Comparison of ENCODE assay signal across 9 cellular contexts in genomic region chr14:104681689-104682074, GRCh38. TPM values are rescaled to one million over a fixed set of nuclear protein-coding genes. Genes with fewer than 3 reads are reported as not detected.
DNase-seq lines count a peak whose midpoint lies in the region; ATAC-seq, FAIRE-seq and TF ChIP-seq lines count a peak whose summit lies in the region.
"Had no signal": no experiment of that assay in that cellular context is flagged by ENCODE, and none has a peak within 500 bp of the region (broad histone marks: within the 10 kb centered on the region; RNA-seq: fewer than 3 reads in every experiment).

No MANE protein-coding gene starts in this region.

- H3K27me3 ChIP-seq in GM12878 (replicated peaks in 1 of 2; ENCODE audit: control insufficient read depth in 2 of 2, insufficient read depth in 2 of 2, low read length in 1 of 2) (no peaks in the 10 kb centered on the region), gastrocnemius medialis (no peaks in the 10 kb centered on the region)

- H3K4me1 Mint-ChIP-seq in activated CD8-positive, alpha-beta T cell treated with anti-CD3 and anti-CD28 coated beads for 36 hours (ENCODE audit: low read depth) = peaks cover 36% of the 10 kb centered on the region

- H3K27ac Mint-ChIP-seq in activated CD8-positive, alpha-beta T cell treated with anti-CD3 and anti-CD28 coated beads for 36 hours = no peak overlapping the region

- H3K27ac ChIP-seq in GM12878 (ENCODE audit: control insufficient read depth, insufficient read depth) = no peak overlapping the region
- H3K27ac ChIP-seq in gastrocnemius medialis = peak overlapping the region; percentile 70 to 80 (median 76)
- H3K27ac ChIP-seq: VCaP had no signal

- no peak for TF ChIP-seq RAD21 in GM12878 (IDR thresholded peaks at IDR 0.05; ENCODE audit: insufficient read depth, low read depth, low read length)

- no peak for ATAC-seq in GM12878
- ATAC-seq in gastrocnemius medialis = peak in 1 of 2 donors; percentile 35
- ATAC-seq in HG03139 (IDR thresholded peaks at IDR 0.05; ENCODE audit: unreplicated experiment) = no peak
- no peak for ATAC-seq in activated CD8-positive, alpha-beta T cell treated with anti-CD3 and anti-CD28 coated beads for 36 hours
- ATAC-seq in GM21515 (IDR thresholded peaks at IDR 0.05; ENCODE audit: unreplicated experiment) = no peak

- DNase-seq in HK-2 (ENCODE audit: unreplicated experiment) = peak; percentile 85
- no peak for DNase-seq in GM12878 (ENCODE audit: low read depth, low spot score)
- DNase-seq in iPS DF 4.7 (ENCODE audit: extremely low read depth, low spot score) = peak; percentile 53
- DNase-seq in gastrocnemius medialis = peak; percentile 35 to 69
- no peak for DNase-seq in activated CD8-positive, alpha-beta T cell treated with anti-CD3 and anti-CD28 coated beads for 36 hours
- DNase-seq in NCI-H187 (lab: John Stamatoyannopoulos, UW) = no peak

- no peak overlapping the region; the same call in 1 of the 2 replicates for H2AFZ ChIP-seq in GM12878 (ENCODE audit: control insufficient read depth, low read depth, low read length)

- FAIRE-seq in GM12878 (lab: Jason Lieb, UNC) = no peak

- H3K9me3 ChIP-seq in GM12878 (replicated peaks; ENCODE audit: control insufficient read depth, insufficient read depth, low read length) (no peaks in the 10 kb centered on the region), gastrocnemius medialis (no peaks in the 10 kb centered on the region)

- no peaks in the 10 kb centered on the region for H3K9me3 Mint-ChIP-seq in activated CD8-positive, alpha-beta T cell treated with anti-CD3 and anti-CD28 coated beads for 36 hours

- no TSS peak for BruUV-seq in GM12878 (replicated peaks; lab: Mats Ljungman, UMichigan)

- TF ChIP-seq EP300 in GM12878 (IDR thresholded peaks at IDR 0.05; ENCODE audit: borderline replicate concordance in 1 of 2, control insufficient read depth in 1 of 2, low read depth in 2 of 2, low read length in 2 of 2) = no peak

- no peak for TF ChIP-seq POLR2A in GM12878 (IDR thresholded peaks at IDR 0.05; ENCODE audit: low read depth, low read length)
- no peak for TF ChIP-seq POLR2A in gastrocnemius medialis (IDR thresholded peaks at IDR 0.05)

- H3K27me3 Mint-ChIP-seq in activated CD8-positive, alpha-beta T cell treated with anti-CD3 and anti-CD28 coated beads for 36 hours = no peaks in the 10 kb centered on the region

- SMC1A ChIA-PET in GM12878 (lab: Charles Lee; ENCODE audit: uncharacterized antibody, unreplicated experiment) = interaction anchor here (0.9 to 5.4 kb wide), 5 partner anchors 16 to 40 kb away, joined by 3 to 60 read pairs (median 6); no protein-coding TSS in a partner anchor

- H3K36me3 ChIP-seq in GM12878 (ENCODE audit: control insufficient read depth in 2 of 2, insufficient read depth in 2 of 2, low read length in 1 of 2) (no peaks in the 10 kb centered on the region), gastrocnemius medialis (no peaks in the 10 kb centered on the region)

- TF ChIP-seq CTCF in GM12878 (IDR thresholded peaks at IDR 0.05 in 2 of 3, conservative IDR thresholded peaks at IDR 0.05 in 1 of 3; ENCODE audit: control insufficient read depth in 2 of 3, extremely low read depth in 1 of 3, insufficient read depth in 1 of 3, low read depth in 3 of 3, low read length in 3 of 3) (no peak), gastrocnemius medialis (IDR thresholded peaks at IDR 0.05 in 4 of 5, conservative IDR thresholded peaks at IDR 0.05 in 1 of 5) (no peak)
- TF ChIP-seq CTCF in activated CD8-positive, alpha-beta T cell treated with anti-CD3 and anti-CD28 coated beads for 36 hours (IDR thresholded peaks at IDR 0.05) = no peak

- peaks cover 34% of the 10 kb centered on the region for H3K4me1 ChIP-seq in GM12878 (ENCODE audit: control insufficient read depth, insufficient read depth, low read length)
- peaks cover 31 to 40% of the 10 kb centered on the region in 2 donors for H3K4me1 ChIP-seq in gastrocnemius medialis

- no peak overlapping the region for H3K4me3 Mint-ChIP-seq in activated CD8-positive, alpha-beta T cell treated with anti-CD3 and anti-CD28 coated beads for 36 hours

- no peaks in the 10 kb centered on the region for H3K36me3 Mint-ChIP-seq in activated CD8-positive, alpha-beta T cell treated with anti-CD3 and anti-CD28 coated beads for 36 hours (ENCODE audit: low read depth)

- no peaks in the 10 kb centered on the region for H4K20me1 ChIP-seq in GM12878 (ENCODE audit: control insufficient read depth, insufficient read depth)

- H3K4me3 ChIP-seq in GM12878 (no peak overlapping the region), gastrocnemius medialis (peak overlapping the region in 1 of 4 donors; percentile 37)

- intact Hi-C loops in GM12878 (cut with micrococcal nuclease; ENCODE audit: unreplicated experiment) = no loop called here
- intact Hi-C loops in gastrocnemius medialis (cut with DNase I; ENCODE audit: low total_unique reads) = no loop called here
- intact Hi-C loops in activated CD8-positive, alpha-beta T cell treated with anti-CD3 and anti-CD28 coated beads for 36 hours (cut with micrococcal nuclease) = no loop called here

- RAD21 ChIA-PET in GM12878 (lab: Charles Lee; ENCODE audit: unreplicated experiment) = interaction anchor here (0.6 to 1.8 kb wide), 7 partner anchors 8 to 71 kb away, joined by 3 to 16 read pairs (median 5); partner anchors contain the start of genes INF2 and SIVA1

- no peaks in the 10 kb centered on the region for H3K79me2 ChIP-seq in GM12878 (ENCODE audit: control insufficient read depth, insufficient read depth, low read length)

- in situ Hi-C loops in GM12878 (cut with MboI) (no loop called here), gastrocnemius medialis (cut with MboI; ENCODE audit: low sequenced_read_pairs in 4 of 4) (no loop called here)

- no peak overlapping the region for H3K9ac ChIP-seq in GM12878 (ENCODE audit: control insufficient read depth, insufficient read depth, low read length)

- CTCF ChIA-PET in GM12878 (lab: Yijun Ruan, JAX) = interaction anchor here (0.8 to 8.3 kb wide), 11 partner anchors 9 to 34 kb away, joined by 3 to 72 read pairs (median 6); no protein-coding TSS in a partner anchor
- CTCF ChIA-PET in activated CD8-positive, alpha-beta T cell treated with anti-CD3 and anti-CD28 coated beads for 36 hours (lab: Charles Lee) = interaction anchor here (1.5 kb wide), 1 partner anchor 16 kb away, joined by 5 read pairs; no protein-coding TSS in a partner anchor

- H3K4me2 ChIP-seq in GM12878 (ENCODE audit: control insufficient read depth, insufficient read depth) = peak overlapping the region; percentile 21; the same call in 1 of the 2 replicates

- WGBS in GM12878 (ENCODE audit: insufficient coverage, insufficient replicate concordance, low lambda C conversion rate, missing lambda C conversion rate) = 72% methylated on average over 9 of the region's 11 CpGs

- POLR2A ChIA-PET in GM12878 (lab: Charles Lee) = interaction anchor here (1.3 to 2.2 kb wide), 3 partner anchors 12 to 24 kb away, joined by 6 to 8 read pairs (median 8); no protein-coding TSS in a partner anchor
- POLR2A ChIA-PET in activated CD8-positive, alpha-beta T cell treated with anti-CD3 and anti-CD28 coated beads for 36 hours (lab: Charles Lee) = no interaction called here

RNA-seq across cellular contexts. Expression of gene INF2, which starts 7.7 kb away (rescaled TPM):
- total RNA-seq in GM12878 (2013; cell fraction: nucleolus; rRNA removed) = 37.0 and 50.2 TPM in 2 replicates
- total RNA-seq in GM12878 (2014; rRNA removed) (16.3 and 21.1 TPM in 2 replicates), GM12878 (2014; rRNA removed; fragmentation: Illumina TruSeq; extraction: Trizol) (5.7 and 5.8 TPM in 2 replicates), GM12878 (2021) (42.7 and 43.2 TPM in 2 replicates), gastrocnemius medialis (10 to 100 TPM; 11.6 to 34.6 (median 19.7) TPM)
- polyA plus RNA-seq in GM12878 (2011; ENCODE audit: low read depth) = 3.7 TPM
- polyA plus RNA-seq in GM12878 (2011; rRNA removed) (3.8 and 7.6 TPM in 2 replicates), GM12878 (2014; fragmentation: Illumina TruSeq; extraction: Trizol) (2.7 and 5.3 TPM in 2 replicates), GM12878 (2014; fragmentation: Nextera tagmentation; extraction: Ambion mirVana) (1 to 10 TPM in 1 of 2 experiments, under 1 TPM in 1; 0.72 to 2.1 TPM), GM12878 (2014; rRNA removed) (28.2 and 33.9 TPM in 2 replicates), GM12878 (2016; fragmentation: Nextera tagmentation; extraction: Ambion mirVana) (1 to 10 TPM; 8.9 to 9.1 TPM)
- polyA plus RNA-seq in GM12878 (2011; cell fraction: cytosol; rRNA removed) = 10.7 and 17.5 TPM in 2 replicates
- 60.3 and 71.2 TPM in 2 replicates for polyA plus RNA-seq in GM12878 (2011; cell fraction: nucleus; rRNA removed)
- 14.3 and 21.6 TPM in 2 replicates for polyA plus RNA-seq in GM12878 (2012)
- polyA minus RNA-seq in GM12878 (2011; rRNA and poly(A)+ RNA removed) = 6.9 and 11.0 TPM in 2 replicates
- polyA minus RNA-seq in GM12878 (2011; cell fraction: cytosol; rRNA and poly(A)+ RNA removed) = 4.5 and 10.3 TPM in 2 replicates
- polyA minus RNA-seq in GM12878 (2011; cell fraction: nucleus; rRNA and poly(A)+ RNA removed) = 9.9 and 14.4 TPM in 2 replicates
- 10 to 100 TPM; 61.5 to 65.0 TPM for total RNA-seq in activated CD8-positive, alpha-beta T cell treated with anti-CD3 and anti-CD28 coated beads for 36 hours

RNA-seq across cellular contexts. Expression of gene ADSS1, which starts 42.3 kb away (rescaled TPM):
- total RNA-seq in GM12878 (2013; cell fraction: nucleolus; rRNA removed) = 0.96 TPM in 1 of 2 replicates, not detected in the other
- total RNA-seq in GM12878 (2014; rRNA removed) = not detected in 2 replicates
- not detected in 2 replicates for total RNA-seq in GM12878 (2014; rRNA removed; fragmentation: Illumina TruSeq; extraction: Trizol)
- total RNA-seq in GM12878 (2021) = 0.28 TPM in 1 of 2 replicates, not detected in the other
- not detected for polyA plus RNA-seq in GM12878 (2011; ENCODE audit: low read depth)
- 0.19 and 0.39 TPM in 2 replicates for polyA plus RNA-seq in GM12878 (2011; rRNA removed)
- 0.08 and 0.21 TPM in 2 replicates for polyA plus RNA-seq in GM12878 (2011; cell fraction: cytosol; rRNA removed)
- polyA plus RNA-seq in GM12878 (2011; cell fraction: nucleus; rRNA removed) = 0.87 and 1.3 TPM in 2 replicates
- polyA plus RNA-seq in GM12878 (2012) = 0.22 and 0.65 TPM in 2 replicates
- polyA plus RNA-seq in GM12878 (2014; fragmentation: Illumina TruSeq; extraction: Trizol) = 0.12 TPM in 1 of 2 replicates, not detected in the other
- polyA plus RNA-seq in GM12878 (2014; fragmentation: Nextera tagmentation; extraction: Ambion mirVana) = under 1 TPM in 1 of 2 experiments, not detected in 1; 0.11 TPM
- polyA plus RNA-seq in GM12878 (2014; rRNA removed) = 0.45 TPM in 1 of 2 replicates, not detected in the other
- polyA plus RNA-seq in GM12878 (2016; fragmentation: Nextera tagmentation; extraction: Ambion mirVana) = not detected
- polyA minus RNA-seq in GM12878 (2011; rRNA and poly(A)+ RNA removed) = 0.10 TPM in 1 of 2 replicates, not detected in the other
- not detected in 2 replicates for polyA minus RNA-seq in GM12878 (2011; cell fraction: cytosol; rRNA and poly(A)+ RNA removed)
- 0.38 TPM in 1 of 2 replicates, not detected in the other for polyA minus RNA-seq in GM12878 (2011; cell fraction: nucleus; rRNA and poly(A)+ RNA removed)
- 100 to 1,000 TPM; 165 to 577 (median 232) TPM for total RNA-seq in gastrocnemius medialis
- total RNA-seq in activated CD8-positive, alpha-beta T cell treated with anti-CD3 and anti-CD28 coated beads for 36 hours = 1 to 10 TPM; 2.7 to 3.0 TPM

Comparison
In these comparisons a context has a peak if more than half of its experiments do, and no peak if none do; other contexts are left out.
1. DNase-seq: peak in HK-2 (single experiment), iPS DF 4.7 (single experiment) and gastrocnemius medialis (2 of 2); none in GM12878 (single experiment), activated CD8-positive, alpha-beta T cell treated with anti-CD3 and anti-CD28 coated beads for 36 hours (single experiment) and NCI-H187 (0 of 2).
2. RNA of gene ADSS1, which starts 42.3 kb away (total RNA-seq): 165 to 577 TPM in gastrocnemius medialis; 2.7 to 3.0 TPM in activated CD8-positive, alpha-beta T cell treated with anti-CD3 and anti-CD28 coated beads for 36 hours and 0.28 to 0.96 TPM in GM12878; every median in the first group is over 10 times any median in the second.